In genomic region chr11:47359586-47359985, GRCh38 we compare ENCODE assay signal across 13 cellular contexts. TPM values are rescaled to one million over a fixed set of nuclear protein-coding genes. Genes with fewer than 3 reads are reported as not detected.
A peak's percentile ranks its signal among the peaks of the same experiment; 100 is the strongest.
DNase-seq lines count a peak whose midpoint lies in the region; ATAC-seq and TF ChIP-seq lines count a peak whose summit lies in the region.
"Had no signal": no experiment of that assay in that cellular context is flagged by ENCODE, and none has a peak within 500 bp of the region (broad histone marks: within the 10 kb centered on the region; RNA-seq: fewer than 3 reads in every experiment).

No MANE protein-coding gene starts in this region.

- intact Hi-C loops in body of pancreas (cut with DNase I), result no loop called here

- H3K4me1 ChIP-seq in body of pancreas, result peaks cover 12% of the 10 kb centered on the region

- 76 to 77% methylated on average over 10 to 17 of the region's 17 CpGs for WGBS in body of pancreas, 2 donors

- peaks cover 5% of the 10 kb centered on the region for H3K4me1 Mint-ChIP-seq in T-helper 17 cell
- peaks cover 23 to 35% (median 26%) of the 10 kb centered on the region in 3 donors for H3K4me1 Mint-ChIP-seq in naive B cell
- H3K4me1 Mint-ChIP-seq: nephron had no signal

- H3K27ac Mint-ChIP-seq in T-helper 17 cell (no peak overlapping the region), naive B cell (peak overlapping the region in 5 of 6 donors; percentile 6 to 92 (median 70))
- H3K27ac Mint-ChIP-seq: nephron had no signal

- no peaks in the 10 kb centered on the region for H3K27me3 ChIP-seq in body of pancreas

- ATAC-seq in T-helper 17 cell (peak; percentile 36), naive B cell (ENCODE audit: low read depth in 2 of 2) (no peak), body of pancreas (no peak)

- H3K36me3 Mint-ChIP-seq in T-helper 17 cell (ENCODE audit: low read depth), result no peaks in the 10 kb centered on the region
- H3K36me3 Mint-ChIP-seq in naive B cell, result peaks cover 0 to 1% of the 10 kb centered on the region in 2 donors

- H3K27me3 Mint-ChIP-seq in T-helper 17 cell (peaks cover 3% of the 10 kb centered on the region), naive B cell (no peaks in the 10 kb centered on the region)

- H3K4me3 ChIP-seq in Jurkat, Clone E6-1 (ENCODE audit: low read length), result no peak overlapping the region
- H3K4me3 ChIP-seq in body of pancreas, result no peak overlapping the region
- H3K4me3 ChIP-seq: SK-N-MC had no signal

- no peak for TF ChIP-seq CTCF in body of pancreas (IDR thresholded peaks at IDR 0.05)

- H3K4me3 Mint-ChIP-seq in T-helper 17 cell (no peak overlapping the region), naive B cell (peak overlapping the region in 3 of 8 donors; percentile 10 to 49 (median 33))
- H3K4me3 Mint-ChIP-seq: nephron had no signal

- H3K27ac ChIP-seq in body of pancreas, result no peak overlapping the region
- H3K27ac ChIP-seq: SK-N-MC had no signal

- no peaks in the 10 kb centered on the region for H3K9me3 ChIP-seq in T-helper 17 cell (ENCODE audit: control insufficient read depth, low read length, poor library complexity, severe bottlenecking)
- H3K9me3 ChIP-seq in body of pancreas, result no peaks in the 10 kb centered on the region

- H3K9me3 Mint-ChIP-seq in naive B cell, result no peaks in the 10 kb centered on the region
- H3K9me3 Mint-ChIP-seq: nephron had no signal

- TF ChIP-seq POLR2A in body of pancreas (IDR thresholded peaks at IDR 0.05), result no peak

- DNase-seq in CMK (ENCODE audit: low read depth), result peak; percentile 32
- DNase-seq in Jurkat, Clone E6-1 (ENCODE audit: low read depth, low spot score), result peak; percentile 58
- no peak for DNase-seq in T-helper 17 cell
- no peak for DNase-seq in naive B cell
- no peak for DNase-seq in H4 (ENCODE audit: low spot score)
- DNase-seq in body of pancreas, result no peak
- no peak for DNase-seq in NCI-H774 (lab: John Stamatoyannopoulos, UW)
- DNase-seq: activated CD4-positive, CD25-positive, alpha-beta regulatory T cell treated with anti-CD3 and anti-CD28 coated beads, Interleukin-2, amount 50 U/mL, for 72 hours; activated gamma-delta T cell; Caco-2 had no signal

- no peaks in the 10 kb centered on the region for H3K36me3 ChIP-seq in body of pancreas (replicated peaks in 1 of 2; ENCODE audit: insufficient read depth in 1 of 2, low read depth in 2 of 2)

RNA-seq across cellular contexts. Expression of gene MYBPC3, which starts 7.1 kb away (rescaled TPM):
- not detected for polyA plus RNA-seq in Jurkat, Clone E6-1 (2012; ENCODE audit: insufficient read depth, insufficient read length)
- total RNA-seq in T-helper 17 cell (under 1 TPM in 1 of 2 donors, not detected in 1; 0.10 TPM), body of pancreas (not detected)
- polyA plus RNA-seq in naive B cell (ENCODE audit: low read depth in 6 of 6), result not detected
- not detected in 2 replicates for total RNA-seq in H4 (2014; rRNA removed; shearing (Covaris generic))
- total RNA-seq: Caco-2, LHCN-M2 had no signal

RNA-seq across cellular contexts. Expression of gene SPI1, which starts 18.8 kb away (rescaled TPM):
- polyA plus RNA-seq in Jurkat, Clone E6-1 (2012; ENCODE audit: insufficient read depth, insufficient read length), result not detected
- total RNA-seq in T-helper 17 cell (10 to 100 TPM in 1 of 2 donors, 1 to 10 TPM in 1; 4.9 to 14.9 TPM), body of pancreas (10 to 100 TPM in 1 of 2 donors, 1 to 10 TPM in 1; 7.5 to 10.9 TPM)
- 10 to 100 TPM; 42.8 to 74.6 (median 51.7) TPM for polyA plus RNA-seq in naive B cell (ENCODE audit: low read depth in 6 of 6)
- not detected in 2 replicates for total RNA-seq in H4 (2014; rRNA removed; shearing (Covaris generic))
- total RNA-seq: Caco-2, LHCN-M2 had no signal

RNA-seq across cellular contexts. Expression of gene SLC39A13, which starts 48.8 kb away (rescaled TPM):
- 21.0 TPM for polyA plus RNA-seq in Jurkat, Clone E6-1 (2012; ENCODE audit: insufficient read depth, insufficient read length)
- 10 to 100 TPM; 31.6 to 31.8 TPM for total RNA-seq in T-helper 17 cell
- polyA plus RNA-seq in naive B cell (ENCODE audit: low read depth in 6 of 6), result 10 to 100 TPM in 5 of 6 donors, 1 to 10 TPM in 1; 7.5 to 21.9 (median 17.2) TPM
- 8.5 and 9.1 TPM in 2 replicates for total RNA-seq in H4 (2014; rRNA removed; shearing (Covaris generic))
- total RNA-seq in body of pancreas, result 10 to 100 TPM; 54.7 TPM

Comparison
In these comparisons a context has a peak if more than half of its experiments do, and no peak if none do; other contexts are left out.
1. DNase-seq: peak in CMK (single experiment) and Jurkat, Clone E6-1 (single experiment); none in T-helper 17 cell (0 of 3), naive B cell (single experiment), H4 (single experiment), body of pancreas (0 of 4) and NCI-H774 (single experiment).